8 cellular contexts compared by ENCODE assay signal in genomic region chr21:37564924-37565529, GRCh38.
DNase-seq lines count a peak whose midpoint lies in the region; ATAC-seq and TF ChIP-seq lines count a peak whose summit lies in the region.

No MANE protein-coding gene starts in this region.

- intact Hi-C loops in colonic mucosa (cut with DNase I): loop anchor here (10.0 kb wide), 1 partner anchor 300 kb away; the partner anchor contains the start of gene VPS26C

- peak overlapping the region; percentile 95 for H3K4me3 Mint-ChIP-seq in natural killer cell treated with Interleukin-12 subunit alpha and Interleukin-12 subunit beta and Interleukin-15 and Interleukin-18, amount 100 ng/mL, for 72 hours

- peak overlapping the region; percentile 99 for H3K27ac Mint-ChIP-seq in natural killer cell treated with Interleukin-12 subunit alpha and Interleukin-12 subunit beta and Interleukin-15 and Interleukin-18, amount 100 ng/mL, for 72 hours

- peaks cover 18 to 23% of the 10 kb centered on the region in 2 donors for H3K4me1 Mint-ChIP-seq in natural killer cell treated with Interleukin-12 subunit alpha and Interleukin-12 subunit beta and Interleukin-15 and Interleukin-18, amount 100 ng/mL, for 72 hours (ENCODE audit: low read depth in 2 of 2)

- H3K4me3 ChIP-seq in colonic mucosa: no peak overlapping the region

- no peaks in the 10 kb centered on the region for H3K9me3 ChIP-seq in colonic mucosa

- H3K9ac ChIP-seq in colonic mucosa (ENCODE audit: low read depth in 2 of 2, low read length in 2 of 2): peak overlapping the region; percentile 74 to 91

- H3K36me3 ChIP-seq in colonic mucosa: no peaks in the 10 kb centered on the region

- DNase-seq in EH (ENCODE audit: low read depth) (peak; percentile 29), NCI-H460 (ENCODE audit: extremely low read depth, low read depth) (peak; percentile 32), colonic mucosa (no peak), NCI-H2171 treated with DMSO at 0.1 percent for 48 hours (lab: John Stamatoyannopoulos, UW) (no peak), NCI-H1048 (lab: John Stamatoyannopoulos, UW) (no peak)
- no peak for DNase-seq in natural killer cell treated with Interleukin-12 subunit alpha and Interleukin-12 subunit beta and Interleukin-15 and Interleukin-18, amount 100 ng/mL, for 72 hours (ENCODE audit: low spot score)

- H3K4me1 ChIP-seq in colonic mucosa: no peaks in the 10 kb centered on the region

- TF ChIP-seq CTCF in colonic mucosa (IDR thresholded peaks at IDR 0.05): no peak

- ATAC-seq in natural killer cell treated with Interleukin-12 subunit alpha and Interleukin-12 subunit beta and Interleukin-15 and Interleukin-18, amount 100 ng/mL, for 72 hours: no peak
- ATAC-seq in GM19467 (IDR thresholded peaks at IDR 0.05; ENCODE audit: unreplicated experiment): no peak
- ATAC-seq in HG03469 (IDR thresholded peaks at IDR 0.05; ENCODE audit: unreplicated experiment): no peak

- H3K27ac ChIP-seq in colonic mucosa: peak overlapping the region; percentile 69

- H3K27me3 ChIP-seq in colonic mucosa: no peaks in the 10 kb centered on the region

- no peaks in the 10 kb centered on the region for H3K9me3 Mint-ChIP-seq in natural killer cell treated with Interleukin-12 subunit alpha and Interleukin-12 subunit beta and Interleukin-15 and Interleukin-18, amount 100 ng/mL, for 72 hours

- H3K36me3 Mint-ChIP-seq in natural killer cell treated with Interleukin-12 subunit alpha and Interleukin-12 subunit beta and Interleukin-15 and Interleukin-18, amount 100 ng/mL, for 72 hours: no peaks in the 10 kb centered on the region

- peaks cover 2 to 3% of the 10 kb centered on the region in 2 donors for H3K27me3 Mint-ChIP-seq in natural killer cell treated with Interleukin-12 subunit alpha and Interleukin-12 subunit beta and Interleukin-15 and Interleukin-18, amount 100 ng/mL, for 72 hours

Comparison
In these comparisons a context has a peak if more than half of its experiments do, and no peak if none do; other contexts are left out.
1. DNase-seq: peak in EH (single experiment) and NCI-H460 (single experiment); none in colonic mucosa (single experiment), natural killer cell treated with Interleukin-12 subunit alpha and Interleukin-12 subunit beta and Interleukin-15 and Interleukin-18, amount 100 ng/mL, for 72 hours (single experiment), NCI-H2171 treated with DMSO at 0.1 percent for 48 hours (single experiment) and NCI-H1048 (single experiment).